In the genomic region with DNA sequence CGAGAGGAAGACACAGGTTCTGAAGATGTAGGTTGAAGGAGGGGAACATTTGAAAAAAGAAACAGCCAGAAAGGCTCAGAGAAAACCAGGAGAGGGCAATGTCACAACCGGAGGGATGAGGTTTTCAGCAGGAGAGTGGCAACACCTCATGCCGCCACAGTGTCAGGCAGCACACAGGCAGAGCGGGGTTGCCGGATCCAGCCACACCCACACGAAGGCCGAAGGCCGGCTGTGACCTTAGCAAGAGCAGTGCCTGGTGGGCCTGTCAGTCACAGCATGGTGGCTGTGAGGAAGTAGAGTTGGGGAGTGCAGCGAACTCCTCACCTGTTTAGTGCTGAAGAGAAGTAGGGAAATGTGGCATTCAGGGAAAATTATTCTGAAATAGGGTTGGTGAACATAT, we compare ENCODE assay signal across 2 cellular contexts.
TF ChIP-seq lines count a peak whose summit lies in the region.

No MANE protein-coding gene starts in this region.

TF ChIP-seq in GM23338, 12 proteins besides CTCF, POLR2A, EP300 and RAD21 (continues in another document):
- TF ChIP-seq ZNF462 (CRISPR knock-in tag; IDR thresholded peaks at IDR 0.05) (no peak), CREB1 (CRISPR knock-in tag; IDR thresholded peaks at IDR 0.05; ENCODE audit: low read depth) (no peak), STAT1 (IDR thresholded peaks at IDR 0.05; ENCODE audit: unreplicated experiment) (no peak), JUNB (IDR thresholded peaks at IDR 0.05; ENCODE audit: unreplicated experiment) (no peak), EZH2 (IDR thresholded peaks at IDR 0.05; ENCODE audit: low read depth, unreplicated experiment) (no peak), NANOG (IDR thresholded peaks at IDR 0.05; ENCODE audit: borderline replicate concordance) (no peak), ZNF331 (CRISPR knock-in tag; IDR thresholded peaks at IDR 0.05; ENCODE audit: low read depth) (no peak), POLR2AphosphoS5 (IDR thresholded peaks at IDR 0.05; ENCODE audit: low read depth) (no peak), REST (IDR thresholded peaks at IDR 0.05; ENCODE audit: unreplicated experiment) (no peak)
- TF ChIP-seq, protein P1, sequence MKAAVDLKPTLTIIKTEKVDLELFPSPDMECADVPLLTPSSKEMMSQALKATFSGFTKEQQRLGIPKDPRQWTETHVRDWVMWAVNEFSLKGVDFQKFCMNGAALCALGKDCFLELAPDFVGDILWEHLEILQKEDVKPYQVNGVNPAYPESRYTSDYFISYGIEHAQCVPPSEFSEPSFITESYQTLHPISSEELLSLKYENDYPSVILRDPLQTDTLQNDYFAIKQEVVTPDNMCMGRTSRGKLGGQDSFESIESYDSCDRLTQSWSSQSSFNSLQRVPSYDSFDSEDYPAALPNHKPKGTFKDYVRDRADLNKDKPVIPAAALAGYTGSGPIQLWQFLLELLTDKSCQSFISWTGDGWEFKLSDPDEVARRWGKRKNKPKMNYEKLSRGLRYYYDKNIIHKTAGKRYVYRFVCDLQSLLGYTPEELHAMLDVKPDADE (IDR thresholded peaks at IDR 0.05), result no peak

TF ChIP-seq in WTC11, 78 proteins besides CTCF, POLR2A, EP300 and RAD21 (continued from another document):
- TF ChIP-seq HMGXB4 (CRISPR knock-in tag; IDR thresholded peaks at IDR 0.05), result no peak
- no peak for TF ChIP-seq ERG (CRISPR knock-in tag; IDR thresholded peaks at IDR 0.05)
